In genomic region chr2:3655871-3656761, GRCh38 we compare ENCODE assay signal across 20 cellular contexts. TPM values are rescaled to one million over a fixed set of nuclear protein-coding genes. Genes with fewer than 3 reads are reported as not detected.
DNase-seq lines count a peak whose midpoint lies in the region; FAIRE-seq and TF ChIP-seq lines count a peak whose summit lies in the region.
"Had no signal": no experiment of that assay in that cellular context is flagged by ENCODE, and none has a peak within 500 bp of the region (broad histone marks: within the 10 kb centered on the region; RNA-seq: fewer than 3 reads in every experiment).

No MANE protein-coding gene starts in this region.

- H3K27me3 Mint-ChIP-seq in progenitor cell of endocrine pancreas = no peaks in the 10 kb centered on the region

- H2BK12ac ChIP-seq in H1 (ENCODE audit: low read depth, low read length) = peak overlapping the region; percentile 28; the same call in 1 of the 2 replicates

- no peak for FAIRE-seq in H1 (lab: Jason Lieb, UNC)
- FAIRE-seq: A204.1, GM12892 had no signal

- H2AK5ac ChIP-seq in H1 (ENCODE audit: low read depth, low read length) = no peak overlapping the region

- CTCF ChIA-PET in AG04450 (lab: Charles Lee) = no interaction called here
- CTCF ChIA-PET in OCI-LY7 (lab: Charles Lee; ENCODE audit: unreplicated experiment) = interaction anchor here (0.6 kb wide), 1 partner anchor 142 kb away, joined by 3 read pairs; no protein-coding TSS in a partner anchor
- CTCF ChIA-PET in H1 (lab: Charles Lee; ENCODE audit: partially characterized antibody) = interaction anchor here (0.5 to 2.3 kb wide), 9 partner anchors 9 to 192 kb away, joined by 3 to 8 read pairs (median 3); no protein-coding TSS in a partner anchor

- no peak overlapping the region for H2BK120ac ChIP-seq in H1 (replicated peaks; ENCODE audit: low read depth, low read length)

- peaks cover 34% of the 10 kb centered on the region for H3K4me1 Mint-ChIP-seq in progenitor cell of endocrine pancreas (ENCODE audit: low read depth)

- intact Hi-C loops in OCI-LY7 (cut with micrococcal nuclease; ENCODE audit: unreplicated experiment) = no loop called here

- TF ChIP-seq POLR2A in H1 (IDR thresholded peaks at IDR 0.05; ENCODE audit: control extremely low read depth in 1 of 2, low read depth in 2 of 2, low read length in 2 of 2) = no peak

- H2BK15ac ChIP-seq in H1 (ENCODE audit: low read length) = no peak overlapping the region

- H3K27me3 ChIP-seq in AG04450 (ENCODE audit: control insufficient read depth, insufficient read depth, low read length) (no peaks in the 10 kb centered on the region), H1 (replicated peaks in 1 of 4; ENCODE audit: control insufficient read depth in 3 of 4, extremely low read depth in 1 of 4, insufficient read depth in 3 of 4, low read length in 3 of 4) (peaks cover 0 to 2% (median 0%) of the 10 kb centered on the region in 4 experiments; a peak in 1 of 7 replicates), osteoblast (ENCODE audit: insufficient read depth, low read length) (no peaks in the 10 kb centered on the region)

- BruUV-seq in OCI-LY7 (replicated peaks; lab: Mats Ljungman, UMichigan) = no TSS peak

- no peak for TF ChIP-seq CTCF in AG04450 (IDR thresholded peaks at IDR 0.05; ENCODE audit: low read depth, low read length)
- no peak for TF ChIP-seq CTCF in OCI-LY7 (conservative IDR thresholded peaks at IDR 0.05; ENCODE audit: low read length)
- TF ChIP-seq CTCF in H1 (IDR thresholded peaks at IDR 0.05; ENCODE audit: control extremely low read depth in 1 of 3, insufficient read depth in 1 of 3, low read depth in 1 of 3, low read length in 3 of 3) = no peak
- no peak for TF ChIP-seq CTCF in osteoblast (IDR thresholded peaks at IDR 0.05; ENCODE audit: extremely low read depth, low read depth, low read length)
- no peak for TF ChIP-seq CTCF in progenitor cell of endocrine pancreas (IDR thresholded peaks at IDR 0.05; ENCODE audit: unreplicated experiment)

- no peak overlapping the region for H3K4me3 ChIP-seq in AG04450 (ENCODE audit: low read depth, low read length)
- H3K4me3 ChIP-seq in OCI-LY7 (ENCODE audit: low read depth, low read length, poor library complexity, severe bottlenecking) = no peak overlapping the region
- H3K4me3 ChIP-seq in H1 (ENCODE audit: extremely low read depth in 1 of 4, insufficient read depth in 2 of 4, low read depth in 3 of 4, low read length in 4 of 4) = no peak overlapping the region
- H3K4me3 ChIP-seq in osteoblast (ENCODE audit: insufficient read depth, low read length) = no peak overlapping the region

- no peak overlapping the region; the same call in 1 of the 2 replicates for H4K8ac ChIP-seq in H1 (ENCODE audit: extremely low read depth, insufficient read depth, low read length)

- no peaks in the 10 kb centered on the region for H3K9me2 ChIP-seq in OCI-LY7 (ENCODE audit: insufficient read depth, low read length)

- H3K4me2 ChIP-seq in OCI-LY7 (ENCODE audit: low read length) (no peak overlapping the region), H1 (ENCODE audit: insufficient read depth in 1 of 2, low read depth in 2 of 2, low read length in 2 of 2) (no peak overlapping the region), osteoblast (ENCODE audit: insufficient read depth, low read length) (no peak overlapping the region)

- no peak overlapping the region for H3K4me3 Mint-ChIP-seq in progenitor cell of endocrine pancreas (ENCODE audit: low read depth)
- H3K4me3 Mint-ChIP-seq: HFFc6 had no signal

- H4K5ac ChIP-seq in H1 (ENCODE audit: insufficient read length, low read depth, low read length) = no peak overlapping the region

- POLR2A ChIA-PET in AG04450 (lab: Yijun Ruan, JAX) (interaction anchor here (0.6 to 2.1 kb wide), 3 partner anchors 11 to 98 kb away, joined by 3 to 9 read pairs (median 4); partner anchors contain the start of gene RNASEH1), OCI-LY7 (lab: Charles Lee) (interaction anchor here (0.6 to 0.9 kb wide), 3 partner anchors 12 to 701 kb away, joined by 3 read pairs; partner anchors contain the start of gene RNASEH1), H1 (lab: Charles Lee; ENCODE audit: partially characterized antibody) (interaction anchor here (0.8 to 1.5 kb wide), 2 partner anchors 80 to 98 kb away, joined by 3 to 5 read pairs; partner anchors contain the start of gene RNASEH1)

- no peak overlapping the region for H3K18ac ChIP-seq in H1 (ENCODE audit: extremely low read depth, low read length)

- no peaks in the 10 kb centered on the region for H3K79me2 ChIP-seq in OCI-LY7 (ENCODE audit: insufficient read depth, low read depth, low read length)
- H3K79me2 ChIP-seq in H1 (ENCODE audit: control insufficient read depth in 1 of 2, insufficient read depth in 2 of 2, low read length in 2 of 2) = no peaks in the 10 kb centered on the region
- H3K79me2 ChIP-seq in osteoblast (ENCODE audit: insufficient read depth, low read length) = no peaks in the 10 kb centered on the region

- H3K27ac ChIP-seq in AG04450 (ENCODE audit: low read depth, low read length) = peak overlapping the region; percentile 39
- H3K27ac ChIP-seq in OCI-LY7 (ENCODE audit: low read depth, low read length, poor library complexity, severe bottlenecking) = no peak overlapping the region
- no peak overlapping the region for H3K27ac ChIP-seq in H1 (ENCODE audit: low read depth, low read length)
- no peak overlapping the region for H3K27ac ChIP-seq in osteoblast (ENCODE audit: low read depth, low read length)

- no peak overlapping the region for H2BK5ac ChIP-seq in H1 (ENCODE audit: low read depth, low read length)

- peak overlapping the region; percentile 14; the same call in 1 of the 2 replicates for H2AFZ ChIP-seq in OCI-LY7 (ENCODE audit: low read length)
- no peak overlapping the region for H2AFZ ChIP-seq in H1 (ENCODE audit: low read length)
- no peak overlapping the region for H2AFZ ChIP-seq in osteoblast (ENCODE audit: low read length)

- no peak for DNase-seq in AG04450 (ENCODE audit: low read depth, low spot score)
- DNase-seq in OCI-LY7 (ENCODE audit: low spot score) = no peak
- DNase-seq in H1 (ENCODE audit: low read depth in 1 of 2, low spot score in 2 of 2) = no peak
- peak; percentile 43 for DNase-seq in osteoblast (ENCODE audit: insufficient read length, low spot score, missing footprints)
- no peak for DNase-seq in 8988T
- no peak for DNase-seq in NCI-H1092 treated with DMSO at 0.1 percent for 48 hours (lab: John Stamatoyannopoulos, UW)
- no peak for DNase-seq in progenitor cell of endocrine pancreas (ENCODE audit: low spot score, unreplicated experiment)
- no peak for DNase-seq in cerebellar cortex (ENCODE audit: low spot score)
- DNase-seq: DMS79, HFFc6, NCI-H1436, NCI-H1930, NCI-H345, NCI-H524 treated with DMSO at 0.1 percent for 48 hours had no signal

- no peaks in the 10 kb centered on the region for H3K79me1 ChIP-seq in H1 (ENCODE audit: low read depth, low read length)

- no peaks in the 10 kb centered on the region for H3K36me3 ChIP-seq in OCI-LY7 (ENCODE audit: insufficient read depth, low read length)
- no peaks in the 10 kb centered on the region for H3K36me3 ChIP-seq in H1 (ENCODE audit: control insufficient read depth in 2 of 4, insufficient read depth in 4 of 4, low read length in 3 of 4)
- H3K36me3 ChIP-seq in osteoblast (ENCODE audit: insufficient read depth, low read length) = no peaks in the 10 kb centered on the region

- H4K20me1 ChIP-seq in OCI-LY7 (ENCODE audit: insufficient read depth, low read length) = no peaks in the 10 kb centered on the region
- H4K20me1 ChIP-seq in H1 (replicated peaks in 1 of 2; ENCODE audit: control insufficient read depth in 1 of 2, insufficient read depth in 2 of 2, low read length in 2 of 2) = no peaks in the 10 kb centered on the region
- no peaks in the 10 kb centered on the region for H4K20me1 ChIP-seq in osteoblast (ENCODE audit: insufficient read depth, low read length)

- H3K14ac ChIP-seq in H1 (ENCODE audit: insufficient read length) = no peak overlapping the region

- no peak overlapping the region for H4K91ac ChIP-seq in H1 (replicated peaks; ENCODE audit: insufficient read length, low read length)

- H3K56ac ChIP-seq in H1 (replicated peaks; ENCODE audit: insufficient read length, low read depth, low read length) = no peak overlapping the region

- peaks cover 7% of the 10 kb centered on the region; the same call in 1 of the 2 replicates for H3K23me2 ChIP-seq in H1 (ENCODE audit: low read depth, low read length)

- no peak overlapping the region for H3K9ac ChIP-seq in H1 (replicated peaks in 1 of 4; ENCODE audit: extremely low read depth in 1 of 4, low read depth in 3 of 4, low read length in 3 of 4)

- H3K4me1 ChIP-seq in OCI-LY7 (ENCODE audit: insufficient read depth, low read length, poor library complexity, severe bottlenecking) (peaks cover 26% of the 10 kb centered on the region), H1 (replicated peaks in 1 of 4; ENCODE audit: control insufficient read depth in 3 of 4, insufficient read depth in 4 of 4, low read length in 3 of 4) (peaks cover 5 to 25% (median 15%) of the 10 kb centered on the region in 4 experiments), osteoblast (ENCODE audit: insufficient read depth, low read length) (peaks cover 7% of the 10 kb centered on the region)

- no peak overlapping the region for H3K27ac Mint-ChIP-seq in progenitor cell of endocrine pancreas
- H3K27ac Mint-ChIP-seq: HFFc6 had no signal

- WGBS in H1 (ENCODE audit: extremely low coverage in 1 of 2, insufficient coverage in 1 of 2, insufficient read length in 1 of 2, insufficient replicate concordance in 2 of 2, low coverage in 1 of 2, low lambda C conversion rate in 2 of 2, missing lambda C conversion rate in 1 of 2), 2 experiments = 94% methylated on average over 28 of the region's 28 CpGs; no CpG with 5 or more reads in 1 of the 2 experiments

- no peak for TF ChIP-seq EP300 in H1 (IDR thresholded peaks at IDR 0.05; ENCODE audit: borderline replicate concordance in 1 of 2, low read depth in 2 of 2, low read length in 2 of 2)

- H3K4ac ChIP-seq in H1 (replicated peaks; ENCODE audit: insufficient read length, low read depth, low read length) = no peak overlapping the region

- peaks cover 1% of the 10 kb centered on the region for H3K36me3 Mint-ChIP-seq in progenitor cell of endocrine pancreas (ENCODE audit: insufficient read depth)

- H2BK20ac ChIP-seq in H1 (ENCODE audit: low read length) = no peak overlapping the region

- H3K9me3 ChIP-seq in AG04450 (ENCODE audit: control insufficient read depth, insufficient read depth, low read length) (peaks cover 12% of the 10 kb centered on the region), OCI-LY7 (ENCODE audit: low read length) (no peaks in the 10 kb centered on the region), H1 (ENCODE audit: insufficient read depth in 2 of 2, low read depth in 1 of 2, low read length in 1 of 2) (no peaks in the 10 kb centered on the region; a peak in 1 of 4 replicates), osteoblast (ENCODE audit: low read depth, low read length) (no peaks in the 10 kb centered on the region)

- no peaks in the 10 kb centered on the region for H3K9me3 Mint-ChIP-seq in progenitor cell of endocrine pancreas (ENCODE audit: low read depth)
- H3K9me3 Mint-ChIP-seq: HFFc6 had no signal

- no peak overlapping the region for H3K23ac ChIP-seq in H1 (ENCODE audit: insufficient read length)

- TF ChIP-seq RAD21 in H1 (IDR thresholded peaks at IDR 0.05 in 1 of 2, conservative IDR thresholded peaks at IDR 0.05 in 1 of 2; ENCODE audit: low read depth in 2 of 2, low read length in 2 of 2) = no peak

RNA-seq across cellular contexts. Expression of gene ALLC, which starts 1.9 kb away (rescaled TPM):
- polyA plus RNA-seq in AG04450 (2011; rRNA removed) (not detected in 2 replicates), H1 (2011; rRNA removed) (not detected in 2 replicates)
- not detected in 2 replicates for polyA minus RNA-seq in AG04450 (2011; rRNA and poly(A)+ RNA removed)
- not detected in 2 replicates for total RNA-seq in OCI-LY7 (2014; rRNA removed; shearing (Covaris generic))
- total RNA-seq in OCI-LY7 (2022) (not detected in 2 replicates), osteoblast (not detected in 2 replicates), progenitor cell of endocrine pancreas (0.16 TPM in 1 of 2 replicates, not detected in the other)
- not detected in 2 replicates for total RNA-seq in H1 (2021; fragmentation: NEBNext Ultra II Directional; extraction: Animal tissue kit (Norgen Biotek cat#: 25700))
- polyA plus RNA-seq in H1 (2011; cell fraction: cytosol; rRNA removed) = not detected
- not detected for polyA plus RNA-seq in H1 (2011; cell fraction: nucleus; rRNA removed)
- not detected in 4 replicates for polyA plus RNA-seq in H1 (2012, experiment 1 of 2)
- not detected for polyA plus RNA-seq in H1 (2012, experiment 2 of 2)
- not detected for polyA plus RNA-seq in H1 (2013, experiment 1 of 2)
- not detected for polyA plus RNA-seq in H1 (2013, experiment 2 of 2)
- polyA minus RNA-seq in H1 (2011; rRNA and poly(A)+ RNA removed) = not detected in 2 replicates
- polyA minus RNA-seq in H1 (2011; cell fraction: cytosol; rRNA and poly(A)+ RNA removed) = not detected
- polyA minus RNA-seq in H1 (2011; cell fraction: nucleus; rRNA and poly(A)+ RNA removed) = not detected
- total RNA-seq: H7, HFFc6, M059J, SK-MEL-5 had no signal
- polyA plus RNA-seq: BJ had no signal

RNA-seq across cellular contexts. Expression of gene DCDC2C, which starts 47.3 kb away (rescaled TPM):
- polyA plus RNA-seq in AG04450 (2011; rRNA removed) (not detected in 2 replicates), H1 (2011; rRNA removed) (0.50 and 0.91 TPM in 2 replicates)
- polyA minus RNA-seq in AG04450 (2011; rRNA and poly(A)+ RNA removed) = not detected in 2 replicates
- not detected in 2 replicates for total RNA-seq in OCI-LY7 (2014; rRNA removed; shearing (Covaris generic))
- total RNA-seq in OCI-LY7 (2022) (not detected in 2 replicates), osteoblast (not detected in 2 replicates), progenitor cell of endocrine pancreas (not detected in 2 replicates)
- not detected in 2 replicates for total RNA-seq in H1 (2021; fragmentation: NEBNext Ultra II Directional; extraction: Animal tissue kit (Norgen Biotek cat#: 25700))
- 0.52 TPM for polyA plus RNA-seq in H1 (2011; cell fraction: cytosol; rRNA removed)
- 2.6 TPM for polyA plus RNA-seq in H1 (2011; cell fraction: nucleus; rRNA removed)
- polyA plus RNA-seq in H1 (2012, experiment 1 of 2) = 0.40 to 0.93 TPM (median 0.68 TPM) in 4 replicates
- not detected for polyA plus RNA-seq in H1 (2012, experiment 2 of 2)
- polyA plus RNA-seq in H1 (2013, experiment 1 of 2) = 0.04 TPM
- polyA plus RNA-seq in H1 (2013, experiment 2 of 2) = 0.09 TPM
- not detected in 2 replicates for polyA minus RNA-seq in H1 (2011; rRNA and poly(A)+ RNA removed)
- polyA minus RNA-seq in H1 (2011; cell fraction: cytosol; rRNA and poly(A)+ RNA removed) = not detected
- polyA minus RNA-seq in H1 (2011; cell fraction: nucleus; rRNA and poly(A)+ RNA removed) = 3.4 TPM
- total RNA-seq: H7, HFFc6, M059J, SK-MEL-5 had no signal
- polyA plus RNA-seq: BJ had no signal
